In genomic region chr13:57996717-57997116, GRCh38 we compare ENCODE assay signal across 26 cellular contexts.
DNase-seq lines count a peak whose midpoint lies in the region; ATAC-seq, FAIRE-seq and TF ChIP-seq lines count a peak whose summit lies in the region.
"Had no signal": no experiment of that assay in that cellular context is flagged by ENCODE, and none has a peak within 500 bp of the region (broad histone marks: within the 10 kb centered on the region; RNA-seq: fewer than 3 reads in every experiment).

No MANE protein-coding gene starts in this region.

- TF ChIP-seq CTCF in PC-3 (conservative IDR thresholded peaks at IDR 0.05; ENCODE audit: low read depth, low read length): no peak
- TF ChIP-seq CTCF in bronchial epithelial cell (IDR thresholded peaks at IDR 0.05; ENCODE audit: insufficient read depth, low read length, severe bottlenecking): no peak
- no peak for TF ChIP-seq CTCF in mesothelial cell of epicardium (IDR thresholded peaks at IDR 0.05; ENCODE audit: unreplicated experiment)

- no peak overlapping the region for H3K23ac ChIP-seq in neuronal stem cell (ENCODE audit: low read depth, low read length, poor library complexity)

- no peaks in the 10 kb centered on the region for H4K20me1 ChIP-seq in PC-3 (ENCODE audit: low read length)
- H4K20me1 ChIP-seq: BLaER1 had no signal

- H2AK5ac ChIP-seq in neuronal stem cell (ENCODE audit: low read depth, low read length): no peak overlapping the region

- POLR2A ChIA-PET in PC-3 (lab: Charles Lee; ENCODE audit: unreplicated experiment): no interaction called here

- peak; percentile 51; the same call in 1 of the 2 replicates for ATAC-seq in PC-3
- ATAC-seq: esophagus mucosa, gastroesophageal sphincter, left ventricle myocardium superior, natural killer cell had no signal

- H3K9ac ChIP-seq in PC-3 (ENCODE audit: low read length): no peak overlapping the region
- no peak overlapping the region for H3K9ac ChIP-seq in neuronal stem cell (ENCODE audit: low read depth, low read length, poor library complexity)
- H3K9ac ChIP-seq: BLaER1 had no signal

- H3K9me3 ChIP-seq in PC-3 (ENCODE audit: low read length) (no peaks in the 10 kb centered on the region), neuronal stem cell (replicated peaks in 1 of 2; ENCODE audit: control insufficient read depth in 2 of 2, insufficient read depth in 1 of 2, low read depth in 1 of 2, low read length in 2 of 2) (no peaks in the 10 kb centered on the region)
- H3K9me3 ChIP-seq: BLaER1, gastroesophageal sphincter, ovary, right atrium auricular region had no signal

- H4K8ac ChIP-seq in neuronal stem cell (ENCODE audit: low read depth, low read length): no peak overlapping the region

- WGBS in neuronal stem cell (ENCODE audit: extremely low coverage in 2 of 2, insufficient read length in 2 of 2, insufficient replicate concordance in 1 of 2), 2 donors: no CpG with 5 or more reads among the region's 1 CpG

- no peak overlapping the region for H2AFZ ChIP-seq in PC-3 (ENCODE audit: low read length)
- peak overlapping the region; percentile 64 for H2AFZ ChIP-seq in neuronal stem cell (ENCODE audit: low read length)

- no peak overlapping the region for H3K4ac ChIP-seq in neuronal stem cell (ENCODE audit: low read length)

- H2BK15ac ChIP-seq in neuronal stem cell (ENCODE audit: low read length): no peak overlapping the region

- H4K91ac ChIP-seq in neuronal stem cell (ENCODE audit: low read depth, low read length, poor library complexity): no peak overlapping the region

- FAIRE-seq in bronchial epithelial cell (lab: Jason Lieb, UNC) (no peak), H54 (lab: Jason Lieb, UNC) (no peak)
- FAIRE-seq: H1 had no signal

- no peak overlapping the region for H3K4me3 Mint-ChIP-seq in mesothelial cell of epicardium
- H3K4me3 Mint-ChIP-seq: activated naive CD4-positive, alpha-beta T cell treated with anti-CD3 and anti-CD28 coated beads, Interleukin-2, amount 50 U/mL, for 24 hours; immature natural killer cell; natural killer cell had no signal

- H3K79me1 ChIP-seq in neuronal stem cell (ENCODE audit: low read depth, low read length): no peaks in the 10 kb centered on the region

- H3K4me2 ChIP-seq in PC-3 (ENCODE audit: low read length) (no peak overlapping the region), neuronal stem cell (ENCODE audit: insufficient read depth, low read length, poor library complexity, severe bottlenecking) (no peak overlapping the region)
- H3K4me2 ChIP-seq: BLaER1 had no signal

- DNase-seq in HS-5 (ENCODE audit: low read depth): peak; percentile 11
- DNase-seq in PC-3: peak; percentile 22
- peak; percentile 48 for DNase-seq in bronchial epithelial cell (ENCODE audit: low read depth)
- no peak for DNase-seq in neuronal stem cell (ENCODE audit: low spot score)
- DNase-seq in mesothelial cell of epicardium (ENCODE audit: low spot score in 2 of 2, unreplicated experiment in 2 of 2): no peak
- no peak for DNase-seq in H54 (ENCODE audit: insufficient read length, low spot score)
- DNase-seq in NCI-H2029 (lab: John Stamatoyannopoulos, UW): no peak
- no peak for DNase-seq in NCI-H2029 treated with DMSO at 0.1 percent for 48 hours (lab: John Stamatoyannopoulos, UW)
- DNase-seq: activated CD4-positive, alpha-beta T cell treated with anti-CD3 and anti-CD28 coated beads, Interleukin-2, amount 50 U/mL, for 48 hours; activated CD8-positive, alpha-beta memory T cell treated with anti-CD3 and anti-CD28 coated beads, Interleukin-2, amount 50 U/mL, for 4 hours; caudate nucleus; hypothalamus; immature natural killer cell; left ventricle myocardium superior; natural killer cell; NCI-H1436; NCI-H446; ovary; substantia nigra; T1000 had no signal

- H3K9me3 Mint-ChIP-seq in mesothelial cell of epicardium: peaks cover 13% of the 10 kb centered on the region

- H3K4me3 ChIP-seq in PC-3 (ENCODE audit: low read length) (no peak overlapping the region), bronchial epithelial cell (ENCODE audit: low read depth, low read length) (no peak overlapping the region), neuronal stem cell (ENCODE audit: low read length in 2 of 2) (no peak overlapping the region)
- H3K4me3 ChIP-seq: BLaER1, gastroesophageal sphincter, ovary, right atrium auricular region had no signal

- H3K4me1 ChIP-seq in PC-3 (ENCODE audit: insufficient read depth, low read length) (no peaks in the 10 kb centered on the region), neuronal stem cell (ENCODE audit: control insufficient read depth in 2 of 2, insufficient read depth in 1 of 2, low read depth in 1 of 2, low read length in 2 of 2) (no peaks in the 10 kb centered on the region)
- H3K4me1 ChIP-seq: BLaER1, gastroesophageal sphincter, right atrium auricular region had no signal

- no peak overlapping the region for H3K27ac Mint-ChIP-seq in mesothelial cell of epicardium
- H3K27ac Mint-ChIP-seq: activated naive CD4-positive, alpha-beta T cell treated with anti-CD3 and anti-CD28 coated beads, Interleukin-2, amount 50 U/mL, for 24 hours; immature natural killer cell; natural killer cell had no signal

- H3K4me1 Mint-ChIP-seq in mesothelial cell of epicardium: no peaks in the 10 kb centered on the region
- H3K4me1 Mint-ChIP-seq: activated naive CD4-positive, alpha-beta T cell treated with anti-CD3 and anti-CD28 coated beads, Interleukin-2, amount 50 U/mL, for 24 hours; immature natural killer cell; natural killer cell had no signal

- peaks cover 2% of the 10 kb centered on the region for H3K36me3 Mint-ChIP-seq in mesothelial cell of epicardium
- H3K36me3 Mint-ChIP-seq: immature natural killer cell had no signal

- intact Hi-C loops in PC-3 (cut with micrococcal nuclease): no loop called here

- no peak overlapping the region for H2BK120ac ChIP-seq in neuronal stem cell (ENCODE audit: low read depth, low read length)

- no TSS peak for BruUV-seq in PC-3 (replicated peaks; lab: Mats Ljungman, UMichigan)

- H3K9me2 ChIP-seq in PC-3 (replicated peaks; ENCODE audit: low read length): no peaks in the 10 kb centered on the region

- no peak for TF ChIP-seq POLR2A in H54 (IDR thresholded peaks at IDR 0.05; ENCODE audit: low read depth, low read length)

- H2BK5ac ChIP-seq in neuronal stem cell (ENCODE audit: low read length): no peak overlapping the region

- H3F3A ChIP-seq in PC-3 (ENCODE audit: low read length, unreplicated experiment): no peaks in the 10 kb centered on the region

- no peak overlapping the region for H2BK12ac ChIP-seq in neuronal stem cell (ENCODE audit: low read length)

- no peak overlapping the region for H3K14ac ChIP-seq in neuronal stem cell (ENCODE audit: low read length)

- CTCF ChIA-PET in PC-3 (lab: Charles Lee): no interaction called here

- H3K18ac ChIP-seq in neuronal stem cell (ENCODE audit: low read length): no peak overlapping the region

- H3K79me2 ChIP-seq in PC-3 (ENCODE audit: low read length): no peaks in the 10 kb centered on the region

- H3K27me3 ChIP-seq in PC-3 (ENCODE audit: low read length) (no peaks in the 10 kb centered on the region), bronchial epithelial cell (ENCODE audit: control insufficient read depth, insufficient read depth, low read length) (no peaks in the 10 kb centered on the region), neuronal stem cell (ENCODE audit: control insufficient read depth in 3 of 3, insufficient read depth in 3 of 3, low read depth in 1 of 3, low read length in 3 of 3) (no peaks in the 10 kb centered on the region)
- H3K27me3 ChIP-seq: BLaER1, gastroesophageal sphincter, ovary, right atrium auricular region had no signal

- no peak overlapping the region for H3K27ac ChIP-seq in PC-3 (ENCODE audit: low read length)
- no peak overlapping the region for H3K27ac ChIP-seq in neuronal stem cell (replicated peaks; ENCODE audit: low read length)
- H3K27ac ChIP-seq: BLaER1, gastroesophageal sphincter, ovary, right atrium auricular region had no signal

- H3K36me3 ChIP-seq in PC-3 (ENCODE audit: low read depth, low read length) (no peaks in the 10 kb centered on the region), bronchial epithelial cell (ENCODE audit: control insufficient read depth, insufficient read depth, low read length) (no peaks in the 10 kb centered on the region), neuronal stem cell (replicated peaks in 1 of 2; ENCODE audit: control insufficient read depth in 2 of 2, insufficient read depth in 2 of 2, low read length in 2 of 2) (no peaks in the 10 kb centered on the region)
- H3K36me3 ChIP-seq: BLaER1, gastroesophageal sphincter, ovary, right atrium auricular region had no signal

- no peaks in the 10 kb centered on the region for H3K27me3 Mint-ChIP-seq in mesothelial cell of epicardium (ENCODE audit: low read depth)
- H3K27me3 Mint-ChIP-seq: activated naive CD4-positive, alpha-beta T cell treated with anti-CD3 and anti-CD28 coated beads, Interleukin-2, amount 50 U/mL, for 24 hours had no signal

Comparison
In these comparisons a context has a peak if more than half of its experiments do, and no peak if none do; other contexts are left out.
1. DNase-seq: peak in HS-5 (single experiment), PC-3 (single experiment) and bronchial epithelial cell (single experiment); none in neuronal stem cell (single experiment), mesothelial cell of epicardium (0 of 2), H54 (single experiment), NCI-H2029 (single experiment) and NCI-H2029 treated with DMSO at 0.1 percent for 48 hours (single experiment).